Comparison of ENCODE assay signal across 8 cellular contexts in genomic region chr2:121649402-121649651, GRCh38. TPM values are rescaled to one million over a fixed set of nuclear protein-coding genes. Genes with fewer than 3 reads are reported as not detected.
DNase-seq lines count a peak whose midpoint lies in the region; ATAC-seq lines count a peak whose summit lies in the region.

CLASP1 (minus strand) TSS chr2:121649462; CDS start chr2:121605895, 43,567 bp downstream.

- peak within 1 kb of the TSS; percentile 88 for H3K4me2 ChIP-seq in mesenchymal stem cell (ENCODE audit: low read length, poor library complexity, severe bottlenecking)

- H3K4me3 ChIP-seq in CD4-positive, CD25-positive, alpha-beta regulatory T cell (ENCODE audit: low read depth, low read length): peak within 1 kb of the TSS; percentile 100
- H3K4me3 ChIP-seq in endocrine pancreas (ENCODE audit: control insufficient read depth, insufficient read depth, low read length): peak within 1 kb of the TSS; percentile 91
- H3K4me3 ChIP-seq in mesenchymal stem cell (ENCODE audit: insufficient read depth in 1 of 2, low read depth in 1 of 2, low read length in 2 of 2): peak within 1 kb of the TSS; percentile 89 to 98

- peak within 1 kb of the TSS; percentile 74 for H3K9ac ChIP-seq in endocrine pancreas (ENCODE audit: control insufficient read depth, insufficient read depth, low read length)
- H3K9ac ChIP-seq in mesenchymal stem cell (ENCODE audit: low read length): peak within 1 kb of the TSS; percentile 100

- no peaks in the 10 kb centered on the region for H3K36me3 ChIP-seq in CD4-positive, CD25-positive, alpha-beta regulatory T cell (ENCODE audit: control insufficient read depth, insufficient read depth, low read length)
- no peaks in the 10 kb centered on the region for H3K36me3 ChIP-seq in endocrine pancreas (ENCODE audit: control insufficient read depth, insufficient read depth, low read length)
- peaks cover 0 to 3% of the 10 kb centered on the region in 2 experiments for H3K36me3 ChIP-seq in mesenchymal stem cell (ENCODE audit: control insufficient read depth in 1 of 2, insufficient read depth in 2 of 2, low read depth in 1 of 2, low read length in 2 of 2)

- H4K8ac ChIP-seq in mesenchymal stem cell (ENCODE audit: low read length): peak within 1 kb of the TSS; percentile 95

- peaks cover 3% of the 10 kb centered on the region for H3K36me3 Mint-ChIP-seq in CD4-positive, CD25-positive, alpha-beta regulatory T cell

- peaks cover 0 to 2% (median 0%) of the 10 kb centered on the region in 7 donors for H3K9me3 Mint-ChIP-seq in CD4-positive, CD25-positive, alpha-beta regulatory T cell

- peak within 1 kb of the TSS; percentile 65 to 82 for H3K4ac ChIP-seq in mesenchymal stem cell (ENCODE audit: low read depth in 1 of 2, low read length in 2 of 2)

- H2BK12ac ChIP-seq in mesenchymal stem cell (ENCODE audit: low read length in 2 of 2): peak within 1 kb of the TSS in 1 of 2 experiments; percentile 15

- H2BK15ac ChIP-seq in mesenchymal stem cell (ENCODE audit: low read depth, poor library complexity, severe bottlenecking): peak within 1 kb of the TSS; percentile 95

- peaks cover 11% of the 10 kb centered on the region for H3K79me1 ChIP-seq in mesenchymal stem cell (replicated peaks; ENCODE audit: low read length, poor library complexity, severe bottlenecking)

- H3K27ac Mint-ChIP-seq in CD4-positive, CD25-positive, alpha-beta regulatory T cell: peak within 1 kb of the TSS; percentile 98 to 100 (median 100)

- no peak within 1 kb of the TSS for H2AK5ac ChIP-seq in mesenchymal stem cell (ENCODE audit: low read length, severe bottlenecking)

- no peaks in the 10 kb centered on the region for H3K27me3 ChIP-seq in CD4-positive, CD25-positive, alpha-beta regulatory T cell (ENCODE audit: control insufficient read depth, insufficient read depth, low read length)
- H3K27me3 ChIP-seq in endocrine pancreas (ENCODE audit: control insufficient read depth, insufficient read depth, low read length): no peaks in the 10 kb centered on the region
- no peaks in the 10 kb centered on the region for H3K27me3 ChIP-seq in mesenchymal stem cell (ENCODE audit: control insufficient read depth in 1 of 2, insufficient read depth in 1 of 2, low read length in 2 of 2)

- H3K18ac ChIP-seq in mesenchymal stem cell (ENCODE audit: low read depth in 1 of 2, low read length in 2 of 2): peak within 1 kb of the TSS; percentile 92 to 97

- peak; percentile 93 to 98 (median 97) for DNase-seq in CD4-positive, CD25-positive, alpha-beta regulatory T cell
- DNase-seq in NOMO-1 treated with DMSO at 0.1 percent for 48 hours (lab: John Stamatoyannopoulos, UW; ENCODE audit: unreplicated experiment) (peak; percentile 98), mesenchymal stem cell (peak; percentile 99)
- peak; percentile 93 for DNase-seq in activated CD8-positive, alpha-beta memory T cell treated with anti-CD3 and anti-CD28 coated beads, Interleukin-2, amount 50 U/mL, for 1 hour (ENCODE audit: extremely low read depth)
- DNase-seq in stimulated activated CD8-positive, alpha-beta memory T cell treated with anti-CD3 and anti-CD28 coated beads, Interleukin-15, amount 100 ng/mL, for 24 hours (ENCODE audit: low read depth): peak; percentile 76

- peak within 1 kb of the TSS; percentile 78 for H4K91ac ChIP-seq in mesenchymal stem cell (ENCODE audit: low read length)

- H2BK120ac ChIP-seq in mesenchymal stem cell (ENCODE audit: low read depth, low read length): peak within 1 kb of the TSS; percentile 78

- WGBS in mesenchymal stem cell: under 1% methylated on average over 13 of the region's 20 CpGs

- H2AFZ ChIP-seq in mesenchymal stem cell (ENCODE audit: low read depth, low read length): peak within 1 kb of the TSS; percentile 68

- ATAC-seq in CD4-positive, CD25-positive, alpha-beta regulatory T cell (ENCODE audit: low read depth in 2 of 2): peak; percentile 97
- peak; percentile 93 for ATAC-seq in GM19455 (IDR thresholded peaks at IDR 0.05; ENCODE audit: unreplicated experiment)
- ATAC-seq in HG03575 (IDR thresholded peaks at IDR 0.05; ENCODE audit: extremely low read depth, insufficient number of reproducible peaks, low FRiP score, unreplicated experiment): peak; percentile 73

- H3K4me1 Mint-ChIP-seq in CD4-positive, CD25-positive, alpha-beta regulatory T cell: peaks cover 46 to 78% (median 63%) of the 10 kb centered on the region in 4 donors

- H3K23ac ChIP-seq in mesenchymal stem cell (ENCODE audit: low read length in 2 of 2): peak within 1 kb of the TSS in 1 of 2 experiments; percentile 75

- peak within 1 kb of the TSS; percentile 96 to 100 (median 100) for H3K4me3 Mint-ChIP-seq in CD4-positive, CD25-positive, alpha-beta regulatory T cell

- peaks cover 43% of the 10 kb centered on the region for H3K4me1 ChIP-seq in CD4-positive, CD25-positive, alpha-beta regulatory T cell (ENCODE audit: control insufficient read depth, insufficient read depth, low read length, poor library complexity, severe bottlenecking)
- H3K4me1 ChIP-seq in endocrine pancreas (ENCODE audit: control insufficient read depth, insufficient read depth, low read length) (peaks cover 16% of the 10 kb centered on the region), mesenchymal stem cell (ENCODE audit: control insufficient read depth, insufficient read depth, low read depth, low read length) (peaks cover 3% of the 10 kb centered on the region)

- H3K27me3 Mint-ChIP-seq in CD4-positive, CD25-positive, alpha-beta regulatory T cell: peaks cover 14% of the 10 kb centered on the region

- peak within 1 kb of the TSS; percentile 93 for H2BK5ac ChIP-seq in mesenchymal stem cell (ENCODE audit: low read depth, low read length, poor library complexity, severe bottlenecking)

- peak within 1 kb of the TSS; percentile 38 to 92 for H3K14ac ChIP-seq in mesenchymal stem cell (ENCODE audit: low read length in 2 of 2)

- H3K27ac ChIP-seq in CD4-positive, CD25-positive, alpha-beta regulatory T cell (ENCODE audit: insufficient read depth, low read length, poor library complexity, severe bottlenecking): peak within 1 kb of the TSS; percentile 97
- H3K27ac ChIP-seq in mesenchymal stem cell (ENCODE audit: low read length, poor library complexity, severe bottlenecking): peak within 1 kb of the TSS; percentile 97

- H3K9me3 ChIP-seq in CD4-positive, CD25-positive, alpha-beta regulatory T cell (ENCODE audit: control insufficient read depth in 2 of 2, low read length in 2 of 2): no peaks in the 10 kb centered on the region
- H3K9me3 ChIP-seq in endocrine pancreas (ENCODE audit: control insufficient read depth, low read length) (no peaks in the 10 kb centered on the region), mesenchymal stem cell (ENCODE audit: control insufficient read depth, low read length) (no peaks in the 10 kb centered on the region)

RNA-seq across cellular contexts. Expression of gene CLASP1, which starts in this region (rescaled TPM):
- total RNA-seq in CD4-positive, CD25-positive, alpha-beta regulatory T cell: 72.1 TPM
- polyA plus RNA-seq in CD4-positive, CD25-positive, alpha-beta regulatory T cell: 10 to 100 TPM in 3 of 4 donors, 1 to 10 TPM in 1; 8.7 to 14.5 (median 12.2) TPM
- polyA plus RNA-seq in mesenchymal stem cell (2013, experiment 1 of 2): 15.0 TPM
- 14.1 TPM for polyA plus RNA-seq in mesenchymal stem cell (2013, experiment 2 of 2)

Comparison
In these comparisons a context has a peak if more than half of its experiments do, and no peak if none do; other contexts are left out.
1. Peak in every context shown above with its lines: DNase-seq, ATAC-seq, H3K4me3 ChIP-seq and H3K27ac ChIP-seq.